ENCODE assay signal across 12 cellular contexts in the genomic region with DNA sequence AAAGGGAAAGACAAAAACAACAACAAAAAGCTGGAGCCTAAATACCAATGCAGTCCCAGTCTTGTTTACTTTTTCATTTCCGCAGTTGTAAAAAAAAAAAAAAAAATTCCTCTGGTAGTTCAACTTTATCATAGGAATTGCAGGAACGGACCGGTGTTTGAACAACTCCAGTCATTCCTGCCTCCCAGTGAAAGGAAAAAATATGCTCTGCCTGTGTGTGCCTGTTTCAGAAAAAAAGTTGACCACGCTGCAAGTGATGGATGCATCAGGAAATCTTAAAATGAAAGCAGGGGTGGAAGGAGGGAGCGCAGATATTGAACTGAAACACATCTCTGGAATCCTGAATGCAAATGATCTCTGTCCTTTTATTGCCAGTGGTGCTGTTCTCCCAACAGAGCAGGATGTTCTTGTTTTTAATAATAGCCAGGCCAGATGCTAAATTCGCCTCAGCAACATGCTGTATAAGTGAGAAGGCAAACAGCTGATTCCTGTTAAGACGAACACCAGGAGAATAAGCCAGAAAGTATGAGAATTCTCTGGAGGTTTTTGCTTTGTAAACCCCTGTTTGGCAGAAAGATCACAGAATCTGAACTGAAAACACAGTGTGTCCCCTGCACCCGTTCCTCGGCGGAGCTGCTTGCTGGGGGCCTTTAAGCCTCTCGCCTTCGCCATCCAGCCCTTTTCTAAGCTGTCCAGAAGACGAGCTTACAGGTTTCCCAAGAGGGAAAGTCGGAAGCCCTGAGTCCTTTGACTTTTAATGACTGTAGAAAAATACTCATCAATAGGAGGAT.
DNase-seq lines count a peak whose midpoint lies in the region; ATAC-seq and TF ChIP-seq lines count a peak whose summit lies in the region.
"Had no signal": no experiment of that assay in that cellular context is flagged by ENCODE, and none has a peak within 500 bp of the region (broad histone marks: within the 10 kb centered on the region; RNA-seq: fewer than 3 reads in every experiment).

No MANE protein-coding gene starts in this region.

- no peak for ATAC-seq in GM18909 (IDR thresholded peaks at IDR 0.05; ENCODE audit: poor library complexity, unreplicated experiment)
- ATAC-seq: stimulated activated naive B cell treated with anti-CD40 and anti-IgM and Interleukin-4, amounts not matched to agents 10 μg/mL and 1 μg/mL and 100 μg/mL, for 72 hours had no signal

- no peaks in the 10 kb centered on the region for H4K20me1 ChIP-seq in BLaER1
- H4K20me1 ChIP-seq in SK-N-SH (ENCODE audit: insufficient read depth), result no peaks in the 10 kb centered on the region

- no peaks in the 10 kb centered on the region for H3K9me3 ChIP-seq in BLaER1
- no peaks in the 10 kb centered on the region for H3K9me3 ChIP-seq in SK-N-SH

- TF ChIP-seq EP300 in SK-N-SH (IDR thresholded peaks at IDR 0.05; ENCODE audit: borderline replicate concordance in 1 of 2, low read depth in 1 of 2, low read length in 1 of 2), result no peak

- 14% methylated on average over 12 of the region's 14 CpGs for WGBS in SK-N-SH (ENCODE audit: low lambda C conversion rate)

- peaks cover 18% of the 10 kb centered on the region for H3K4me1 ChIP-seq in BLaER1
- peaks cover 0 to 14% of the 10 kb centered on the region in 2 experiments; a peak in 2 of 4 replicates for H3K4me1 ChIP-seq in SK-N-SH (ENCODE audit: control insufficient read depth in 1 of 2, insufficient read depth in 2 of 2, low read depth in 1 of 2, low read length in 1 of 2)

- H3K9ac ChIP-seq in BLaER1, result 0 out of 2 replicates have a peak overlapping the region, but pooled peaks have one; percentile 2
- peak overlapping the region; percentile 37; the same call in 1 of the 2 replicates for H3K9ac ChIP-seq in SK-N-SH

- H3K27me3 ChIP-seq in BLaER1, result no peaks in the 10 kb centered on the region
- no peaks in the 10 kb centered on the region for H3K27me3 ChIP-seq in SK-N-SH (ENCODE audit: insufficient read depth)

- CTCF ChIA-PET in SK-N-SH (lab: Yijun Ruan, JAX), result no interaction called here

- POLR2A ChIA-PET in SK-N-SH (lab: Yijun Ruan, JAX), result no interaction called here

- no peak overlapping the region for H3K4me3 ChIP-seq in BLaER1
- peak overlapping the region; percentile 15 to 40; a peak in 3 of 4 replicates for H3K4me3 ChIP-seq in SK-N-SH (ENCODE audit: low read depth in 2 of 2, low read length in 1 of 2)
- peak overlapping the region; percentile 46 to 49 for H3K4me3 ChIP-seq in foreskin fibroblast (ENCODE audit: low read depth in 1 of 2, low read length in 2 of 2)

- peak overlapping the region; percentile 76 for H2AFZ ChIP-seq in SK-N-SH (ENCODE audit: low read depth)

- no peaks in the 10 kb centered on the region for H3K9me2 ChIP-seq in SK-N-SH

- H3K36me3 ChIP-seq in BLaER1, result no peaks in the 10 kb centered on the region
- no peaks in the 10 kb centered on the region for H3K36me3 ChIP-seq in SK-N-SH (replicated peaks in 1 of 2; ENCODE audit: control insufficient read depth in 1 of 2, insufficient read depth in 2 of 2, low read length in 1 of 2)

- peaks cover 2% of the 10 kb centered on the region for H3F3A ChIP-seq in SK-N-SH (replicated peaks; ENCODE audit: insufficient read depth)

- no peak for TF ChIP-seq CTCF in SK-N-SH (IDR thresholded peaks at IDR 0.05)
- no peak for TF ChIP-seq CTCF in foreskin fibroblast (IDR thresholded peaks at IDR 0.05; ENCODE audit: low read depth, low read length)

- H3K27ac ChIP-seq in BLaER1 (no peak overlapping the region), SK-N-SH (ENCODE audit: low read depth in 2 of 2, low read length in 1 of 2) (peak overlapping the region; percentile 60 to 61; a peak in 3 of 4 replicates)

- no peak for TF ChIP-seq RAD21 in SK-N-SH (IDR thresholded peaks at IDR 0.05; ENCODE audit: low read length)

- peak overlapping the region; percentile 66 for H3K4me2 ChIP-seq in BLaER1
- H3K4me2 ChIP-seq in SK-N-SH, result peak overlapping the region; percentile 77

- DNase-seq in SK-N-SH, result no peak
- DNase-seq in foreskin fibroblast, result peak; percentile 76 to 85
- peak; percentile 51 for DNase-seq in retina
- DNase-seq in glomerular visceral epithelial cell (ENCODE audit: extremely low spot score), result no peak
- no peak for DNase-seq in 8988T
- DNase-seq in stimulated activated CD4-positive, alpha-beta T cell treated with anti-CD3 and anti-CD28 coated beads, Interleukin-4, amount 100 ng/mL, for 24 hours, result no peak
- DNase-seq: activated effector memory CD4-positive, alpha-beta T cell treated with anti-CD3 and anti-CD28 coated beads, Interleukin-2, amount 50 U/mL, for 16 hours; H9; NCI-H2171 treated with DMSO at 0.1 percent for 48 hours; stimulated activated naive B cell treated with anti-CD40 and anti-IgM and Interleukin-4, amounts not matched to agents 10 μg/mL and 1 μg/mL and 100 μg/mL, for 72 hours had no signal

- H3K79me2 ChIP-seq in SK-N-SH (ENCODE audit: insufficient read depth), result no peaks in the 10 kb centered on the region

TF ChIP-seq in SK-N-SH, 30 proteins besides CTCF, POLR2A, EP300 and RAD21:
- TF ChIP-seq, protein P1, sequence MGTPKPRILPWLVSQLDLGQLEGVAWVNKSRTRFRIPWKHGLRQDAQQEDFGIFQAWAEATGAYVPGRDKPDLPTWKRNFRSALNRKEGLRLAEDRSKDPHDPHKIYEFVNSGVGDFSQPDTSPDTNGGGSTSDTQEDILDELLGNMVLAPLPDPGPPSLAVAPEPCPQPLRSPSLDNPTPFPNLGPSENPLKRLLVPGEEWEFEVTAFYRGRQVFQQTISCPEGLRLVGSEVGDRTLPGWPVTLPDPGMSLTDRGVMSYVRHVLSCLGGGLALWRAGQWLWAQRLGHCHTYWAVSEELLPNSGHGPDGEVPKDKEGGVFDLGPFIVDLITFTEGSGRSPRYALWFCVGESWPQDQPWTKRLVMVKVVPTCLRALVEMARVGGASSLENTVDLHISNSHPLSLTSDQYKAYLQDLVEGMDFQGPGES (IDR thresholded peaks at IDR 0.05; ENCODE audit: low read depth, low read length), result no peak
- TF ChIP-seq TCF12 (IDR thresholded peaks at IDR 0.05) (peak; percentile 59), POLR2AphosphoS5 (IDR thresholded peaks at IDR 0.05; ENCODE audit: low read depth, low read length) (peak; percentile 27; the same call in 1 of the 2 replicates), PBX3 (IDR thresholded peaks at IDR 0.05) (peak; percentile 28; the same call in 1 of the 2 replicates), MEF2A (IDR thresholded peaks at IDR 0.05; ENCODE audit: borderline replicate concordance, low read depth) (no peak), SIN3A (IDR thresholded peaks at IDR 0.05; ENCODE audit: borderline replicate concordance, low read depth, low read length) (no peak), USF1 (IDR thresholded peaks at IDR 0.05; ENCODE audit: borderline replicate concordance, low read depth) (no peak)
TF ChIP-seq in SK-N-SH: peak in this region for 3.

Comparison
In these comparisons a context has a peak if more than half of its experiments do, and no peak if none do; other contexts are left out.
1. DNase-seq: peak in foreskin fibroblast (2 of 2) and retina (single experiment); none in SK-N-SH (single experiment), glomerular visceral epithelial cell (single experiment), 8988T (single experiment) and stimulated activated CD4-positive, alpha-beta T cell treated with anti-CD3 and anti-CD28 coated beads, Interleukin-4, amount 100 ng/mL, for 24 hours (single experiment).